ENCODE assay signal across 14 cellular contexts in the genomic region with DNA sequence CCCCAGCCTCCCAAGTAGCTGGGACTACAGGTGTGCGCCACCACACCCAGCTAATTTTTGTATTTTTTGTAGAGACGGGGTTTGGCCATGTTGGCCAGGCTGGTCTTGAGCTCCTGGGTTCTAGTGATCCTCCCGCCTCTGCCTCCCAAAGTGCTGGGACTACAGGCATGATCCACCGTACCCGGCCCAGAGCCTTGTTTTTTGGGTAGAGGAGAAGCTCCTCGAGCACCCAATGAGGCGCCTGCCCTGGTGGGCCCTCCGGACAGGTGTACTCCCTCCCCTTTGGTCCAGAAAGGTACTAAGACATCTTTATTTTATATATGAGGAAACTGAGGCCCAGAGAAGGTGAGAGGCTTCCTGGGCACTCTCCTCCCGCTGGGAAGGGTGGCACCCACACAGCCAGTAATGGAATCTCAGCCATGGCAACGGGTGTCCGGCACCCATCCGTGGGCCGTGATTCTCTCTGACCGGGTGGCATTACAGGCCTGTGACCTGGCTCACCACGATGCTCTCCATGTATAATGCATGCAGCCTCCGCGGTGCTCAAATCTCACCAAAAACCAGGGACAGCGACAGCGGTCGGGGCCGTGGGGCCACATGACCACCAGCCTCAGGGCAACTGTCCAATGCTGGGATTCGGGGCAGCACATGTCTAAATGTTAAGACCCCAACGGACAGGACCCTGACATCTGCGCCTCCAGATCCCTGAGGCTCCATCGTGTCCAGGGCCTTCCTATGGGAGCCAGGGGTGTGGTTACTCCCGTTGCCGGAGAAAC. TPM values are rescaled to one million over a fixed set of nuclear protein-coding genes. Genes with fewer than 3 reads are reported as not detected.
DNase-seq lines count a peak whose midpoint lies in the region; ATAC-seq and TF ChIP-seq lines count a peak whose summit lies in the region.
"Had no signal": no experiment of that assay in that cellular context is flagged by ENCODE, and none has a peak within 500 bp of the region (broad histone marks: within the 10 kb centered on the region; RNA-seq: fewer than 3 reads in every experiment).

No MANE protein-coding gene starts in this region.

- H3K27me3 ChIP-seq in left ventricle myocardium inferior (ENCODE audit: low read depth): peaks cover 35% of the 10 kb centered on the region
- H3K27me3 ChIP-seq in spleen (replicated peaks in 1 of 7): peaks cover 0 to 26% (median 0%) of the 10 kb centered on the region in 7 donors

- no peak overlapping the region for H3K27ac ChIP-seq in left ventricle myocardium inferior (replicated peaks)
- H3K27ac ChIP-seq in spleen: no peak overlapping the region
- H3K27ac ChIP-seq: BLaER1 treated with 17β-estradiol and CSF1 and Interleukin-3, amounts not matched to agents 10 nM and 100 nM had no signal

- WGBS in spleen, 5 donors: 82 to 93% (median 91%) methylated on average over 19 to 27 of the region's 27 CpGs

- H3K4me1 ChIP-seq in left ventricle myocardium inferior (peaks cover 11% of the 10 kb centered on the region), mucosa of descending colon (ENCODE audit: low read depth) (no peaks in the 10 kb centered on the region), spleen (peaks cover 0 to 10% (median 0%) of the 10 kb centered on the region in 6 donors)

- intact Hi-C loops in left cardiac atrium (cut with DNase I): no loop called here
- intact Hi-C loops in left ventricle myocardium inferior (cut with micrococcal nuclease): no loop called here
- intact Hi-C loops in left ventricle myocardium superior (cut with micrococcal nuclease): no loop called here
- intact Hi-C loops in mucosa of descending colon (cut with DNase I, micrococcal nuclease): no loop called here
- intact Hi-C loops in spleen (cut with DNase I; ENCODE audit: low total_unique reads): no loop called here

- TF ChIP-seq CTCF in left ventricle myocardium inferior (IDR thresholded peaks at IDR 0.05; ENCODE audit: borderline replicate concordance) (no peak), mucosa of descending colon (IDR thresholded peaks at IDR 0.05) (no peak), spleen (IDR thresholded peaks at IDR 0.05 in 8 of 11, conservative IDR thresholded peaks at IDR 0.05 in 3 of 11) (no peak)

- TF ChIP-seq POLR2A in spleen (IDR thresholded peaks at IDR 0.05): no peak

- H3K4me3 ChIP-seq in left ventricle myocardium inferior (no peak overlapping the region), mucosa of descending colon (no peak overlapping the region), spleen (no peak overlapping the region)
- H3K4me3 ChIP-seq: BLaER1 treated with 17β-estradiol and CSF1 and Interleukin-3, amounts not matched to agents 10 nM and 100 nM had no signal

- ATAC-seq in left cardiac atrium (no peak), left ventricle myocardium superior (no peak), mucosa of descending colon (no peak)
- ATAC-seq: HCT116 had no signal

- H3K36me3 ChIP-seq in left ventricle myocardium inferior: no peaks in the 10 kb centered on the region
- H3K36me3 ChIP-seq in mucosa of descending colon (ENCODE audit: low read depth): no peaks in the 10 kb centered on the region
- H3K36me3 ChIP-seq in spleen: no peaks in the 10 kb centered on the region
- H3K36me3 ChIP-seq: BLaER1 treated with 17β-estradiol and CSF1 and Interleukin-3, amounts not matched to agents 10 nM and 100 nM had no signal

- no peaks in the 10 kb centered on the region for H3K9me3 ChIP-seq in left ventricle myocardium inferior (replicated peaks)
- no peaks in the 10 kb centered on the region for H3K9me3 ChIP-seq in mucosa of descending colon
- H3K9me3 ChIP-seq in spleen: no peaks in the 10 kb centered on the region
- H3K9me3 ChIP-seq: BLaER1 treated with 17β-estradiol and CSF1 and Interleukin-3, amounts not matched to agents 10 nM and 100 nM had no signal

- DNase-seq in left cardiac atrium (peak; percentile 12), left ventricle myocardium inferior (no peak), left ventricle myocardium superior (peak; percentile 23), mucosa of descending colon (peak in 2 of 3 donors; percentile 5 to 25), spleen (peak; percentile 50), GOT3 (lab: John Stamatoyannopoulos, UW) (no peak), RPMI8226 (no peak), HPDE6-E6E7 (ENCODE audit: extremely low spot score) (no peak)
- DNase-seq: ACHN; CD4-positive, CD25-positive, alpha-beta regulatory T cell had no signal

RNA-seq across cellular contexts. Expression of gene KLHL30, which starts 16.8 kb away (rescaled TPM):
- 10 to 100 TPM; 15.8 to 16.6 TPM for total RNA-seq in left cardiac atrium
- total RNA-seq in left ventricle myocardium inferior: 17.3 TPM
- total RNA-seq in left ventricle myocardium superior: 22.0 TPM
- total RNA-seq in mucosa of descending colon: 1 to 10 TPM in 1 of 3 donors, under 1 TPM in 2; 0.17 to 1.1 (median 0.24) TPM
- under 1 TPM in 5 of 7 donors, not detected in 2; 0.15 to 0.85 (median 0.23) TPM for total RNA-seq in spleen
- polyA plus RNA-seq in spleen: under 1 TPM; 0.09 to 0.29 (median 0.22) TPM
- total RNA-seq: CD4-positive, CD25-positive, alpha-beta regulatory T cell; HT1080 had no signal
- polyA plus RNA-seq: CD4-positive, CD25-positive, alpha-beta regulatory T cell had no signal

RNA-seq across cellular contexts. Expression of gene ESPNL, which starts 21.6 kb away (rescaled TPM):
- total RNA-seq in left cardiac atrium (under 1 TPM; 0.15 to 0.26 TPM), left ventricle myocardium inferior (not detected), left ventricle myocardium superior (not detected), mucosa of descending colon (under 1 TPM; 0.23 to 0.63 (median 0.47) TPM), spleen (1 to 10 TPM in 4 of 7 donors, under 1 TPM in 3; 0.65 to 5.1 (median 1.5) TPM)
- polyA plus RNA-seq in spleen: 1 to 10 TPM; 1.3 to 6.2 (median 3.8) TPM
- total RNA-seq: A172; CD4-positive, CD25-positive, alpha-beta regulatory T cell had no signal
- polyA plus RNA-seq: CD4-positive, CD25-positive, alpha-beta regulatory T cell had no signal

RNA-seq across cellular contexts. Expression of gene ERFE, which starts 37.1 kb away (rescaled TPM):
- total RNA-seq in left cardiac atrium (1 to 10 TPM in 1 of 2 donors, not detected in 1; 1.2 TPM), left ventricle myocardium inferior (0.44 TPM), left ventricle myocardium superior (not detected), mucosa of descending colon (under 1 TPM; 0.38 to 0.58 (median 0.51) TPM), spleen (10 to 100 TPM in 1 of 7 donors, 1 to 10 TPM in 5, under 1 TPM in 1; 0.49 to 11.0 (median 2.4) TPM)
- under 1 TPM; 0.06 to 0.63 (median 0.16) TPM for polyA plus RNA-seq in spleen
- total RNA-seq: CD4-positive, CD25-positive, alpha-beta regulatory T cell had no signal

Comparison
In these comparisons a context has a peak if more than half of its experiments do, and no peak if none do; other contexts are left out.
1. DNase-seq: peak in left cardiac atrium (single experiment), left ventricle myocardium superior (single experiment), mucosa of descending colon (2 of 3) and spleen (single experiment); none in left ventricle myocardium inferior (single experiment), GOT3 (single experiment), RPMI8226 (single experiment) and HPDE6-E6E7 (single experiment).